ENCODE assay signal across 12 cellular contexts in genomic region chr1:101242331-101243050, GRCh38. TPM values are rescaled to one million over a fixed set of nuclear protein-coding genes. Genes with fewer than 3 reads are reported as not detected.
DNase-seq lines count a peak whose midpoint lies in the region; ATAC-seq and TF ChIP-seq lines count a peak whose summit lies in the region.
"Had no signal": no experiment of that assay in that cellular context is flagged by ENCODE, and none has a peak within 500 bp of the region (broad histone marks: within the 10 kb centered on the region; RNA-seq: fewer than 3 reads in every experiment).

No MANE protein-coding gene starts in this region.

- intact Hi-C loops in cardiac septum (cut with DNase I): no loop called here
- intact Hi-C loops in uterus (cut with DNase I; ENCODE audit: low total_unique reads): no loop called here

- peaks cover 2% of the 10 kb centered on the region for H3K9me3 Mint-ChIP-seq in activated naive CD8-positive, alpha-beta T cell treated with anti-CD3 and anti-CD28 coated beads, Interleukin-2, amount 10 ng/mL, durations not matched to agents 7 days and 5 days

- no peak for TF ChIP-seq CTCF in right atrium auricular region (IDR thresholded peaks at IDR 0.05)
- TF ChIP-seq CTCF in uterus (IDR thresholded peaks at IDR 0.05): no peak

- no peak overlapping the region for H3K4me3 ChIP-seq in right atrium auricular region
- no peak overlapping the region for H3K4me3 ChIP-seq in uterus

- H3K4me1 ChIP-seq in right atrium auricular region (peaks cover 0 to 25% of the 10 kb centered on the region in 2 donors), uterus (peaks cover 0 to 4% of the 10 kb centered on the region in 2 donors)

- ATAC-seq in activated naive CD8-positive, alpha-beta T cell treated with anti-CD3 and anti-CD28 coated beads, Interleukin-2, amount 10 ng/mL, durations not matched to agents 7 days and 5 days (ENCODE audit: low read depth): no peak
- ATAC-seq in HG02623 (IDR thresholded peaks at IDR 0.05; ENCODE audit: unreplicated experiment): no peak

- no peaks in the 10 kb centered on the region for H3K9me3 ChIP-seq in right atrium auricular region
- H3K9me3 ChIP-seq in uterus: no peaks in the 10 kb centered on the region

- peaks cover 43% of the 10 kb centered on the region for H3K4me1 Mint-ChIP-seq in activated naive CD8-positive, alpha-beta T cell treated with anti-CD3 and anti-CD28 coated beads, Interleukin-2, amount 10 ng/mL, durations not matched to agents 7 days and 5 days

- H3K27ac ChIP-seq in right atrium auricular region (peak overlapping the region; percentile 43 to 88), uterus (peak overlapping the region; percentile 47 to 56)
- H3K27ac ChIP-seq: WERI-Rb-1 had no signal

- peak overlapping the region; percentile 48 for H3K4me3 Mint-ChIP-seq in activated naive CD8-positive, alpha-beta T cell treated with anti-CD3 and anti-CD28 coated beads, Interleukin-2, amount 10 ng/mL, durations not matched to agents 7 days and 5 days

- POLR2A ChIA-PET in activated naive CD8-positive, alpha-beta T cell treated with anti-CD3 and anti-CD28 coated beads, Interleukin-2, amount 10 ng/mL, durations not matched to agents 7 days and 5 days (lab: Charles Lee): interaction anchor here (0.8 kb wide), 1 partner anchor 9 kb away, joined by 3 read pairs; no protein-coding TSS in a partner anchor

- TF ChIP-seq POLR2A in uterus (IDR thresholded peaks at IDR 0.05): no peak

- H3K36me3 Mint-ChIP-seq in activated naive CD8-positive, alpha-beta T cell treated with anti-CD3 and anti-CD28 coated beads, Interleukin-2, amount 10 ng/mL, durations not matched to agents 7 days and 5 days: peaks cover 52% of the 10 kb centered on the region

- H3K27me3 ChIP-seq in right atrium auricular region (no peaks in the 10 kb centered on the region), uterus (no peaks in the 10 kb centered on the region)

- no peaks in the 10 kb centered on the region for H3K27me3 Mint-ChIP-seq in activated naive CD8-positive, alpha-beta T cell treated with anti-CD3 and anti-CD28 coated beads, Interleukin-2, amount 10 ng/mL, durations not matched to agents 7 days and 5 days

- peak overlapping the region; percentile 23 for H3K27ac Mint-ChIP-seq in activated naive CD8-positive, alpha-beta T cell treated with anti-CD3 and anti-CD28 coated beads, Interleukin-2, amount 10 ng/mL, durations not matched to agents 7 days and 5 days

- H3K36me3 ChIP-seq in right atrium auricular region (peaks cover 32% of the 10 kb centered on the region), uterus (no peaks in the 10 kb centered on the region)
- H3K36me3 ChIP-seq: WERI-Rb-1 had no signal

- DNase-seq in right atrium auricular region (ENCODE audit: low spot score) (no peak), cardiac septum (ENCODE audit: low spot score) (no peak), left kidney (ENCODE audit: low read depth, low spot score) (peak; percentile 32), uterus (no peak), NCI-H2081 (lab: John Stamatoyannopoulos, UW) (no peak), NCI-H2171 treated with DMSO at 0.1 percent for 48 hours (lab: John Stamatoyannopoulos, UW) (no peak)
- DNase-seq in activated naive CD8-positive, alpha-beta T cell treated with anti-CD3 and anti-CD28 coated beads, Interleukin-2, amount 10 ng/mL, durations not matched to agents 7 days and 5 days: no peak
- DNase-seq: NCI-H1105 treated with DMSO at 0.1 percent for 48 hours; NCI-H510A treated with DMSO at 0.1 percent for 48 hours; stimulated activated CD8-positive, alpha-beta memory T cell treated with anti-CD3 and anti-CD28 coated beads, Interleukin-4, amount 100 ng/mL, for 48 hours; WERI-Rb-1 had no signal

RNA-seq across cellular contexts. Expression of gene S1PR1, which starts 5.7 kb away (rescaled TPM):
- total RNA-seq in right atrium auricular region (100 to 1,000 TPM in 1 of 2 donors, 10 to 100 TPM in 1; 92.2 to 125 TPM), cardiac septum (57.9 TPM), uterus (10 to 100 TPM; 25.6 to 97.9 (median 64.2) TPM)
- total RNA-seq in activated naive CD8-positive, alpha-beta T cell treated with anti-CD3 and anti-CD28 coated beads, Interleukin-2, amount 10 ng/mL, durations not matched to agents 7 days and 5 days: 100 to 1,000 TPM; 124 to 138 TPM
